In the genomic region with DNA sequence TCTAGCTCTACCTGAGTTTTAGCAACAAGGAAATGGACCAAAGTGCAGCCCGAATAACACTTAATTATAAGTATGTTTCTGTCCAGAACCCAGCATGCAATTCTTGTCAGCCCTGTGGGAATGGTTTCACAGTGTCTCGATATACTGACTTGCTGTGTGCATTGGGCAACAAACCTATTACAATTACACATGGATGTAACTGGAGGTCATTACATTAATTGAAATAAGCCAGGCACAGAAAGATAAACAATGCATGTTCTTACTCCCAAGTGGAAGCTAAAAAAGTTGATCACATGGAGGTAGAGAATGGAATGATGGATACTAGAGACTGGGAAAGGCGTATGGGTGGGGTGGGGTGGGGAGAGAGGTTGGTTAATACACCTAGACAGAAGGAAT, we compare ENCODE assay signal across 25 cellular contexts. TPM values are rescaled to one million over a fixed set of nuclear protein-coding genes. Genes with fewer than 3 reads are reported as not detected.
"Had no signal": no experiment of that assay in that cellular context is flagged by ENCODE, and none has a peak within 500 bp of the region (broad histone marks: within the 10 kb centered on the region; RNA-seq: fewer than 3 reads in every experiment).

No MANE protein-coding gene starts in this region.

- H3K9me3 ChIP-seq: gastroesophageal sphincter, lower lobe of right lung, prostate gland, right atrium auricular region, thoracic aorta, tibial nerve, upper lobe of right lung, vagina had no signal

- ATAC-seq: foreskin keratinocyte; gastroesophageal sphincter; left ventricle myocardium superior; lower lobe of right lung; naive thymus-derived CD8-positive, alpha-beta T cell; sciatic nerve; stimulated activated memory B cell treated with anti-CD40 and anti-IgM and Interleukin-4, amounts not matched to agents 10 μg/mL and 1 μg/mL and 100 μg/mL, for 72 hours; stimulated activated naive CD8-positive, alpha-beta T cell treated with anti-CD3 and anti-CD28 coated beads, Interleukin-15, Interleukin-2, amounts not matched to agents 100 U/mL and 50 U/mL, for 24 hours; upper lobe of right lung had no signal

- H3K27ac ChIP-seq: coronary artery, foreskin keratinocyte, gastroesophageal sphincter, lower lobe of right lung, prostate gland, right atrium auricular region, thoracic aorta, tibial nerve, upper lobe of right lung, vagina had no signal

- FAIRE-seq: keratinocyte had no signal

- H3K27me3 ChIP-seq: foreskin keratinocyte, vagina had no signal

- DNase-seq: dermis blood vessel endothelial cell; foreskin keratinocyte; glutamatergic neuron; hypothalamus; left ventricle myocardium superior; lower lobe of right lung; midbrain; naive thymus-derived CD8-positive, alpha-beta T cell; nephron progenitor cell; nucleus accumbens; stimulated activated CD4-positive, alpha-beta T cell treated with anti-CD3 and anti-CD28 coated beads, Interleukin-2, amount 100 ng/mL, for 24 hours; stimulated activated CD4-positive, alpha-beta T cell treated with anti-CD3 and anti-CD28 coated beads, Interleukin-4, amount 100 ng/mL, for 4 hours; stimulated activated naive CD8-positive, alpha-beta T cell treated with anti-CD3 and anti-CD28 coated beads, Interleukin-15, Interleukin-2, amounts not matched to agents 100 U/mL and 50 U/mL, for 24 hours; upper lobe of right lung had no signal

- H3K4me3 ChIP-seq: coronary artery, gastroesophageal sphincter, lower lobe of right lung, prostate gland, right atrium auricular region, thoracic aorta, tibial nerve, upper lobe of right lung, vagina had no signal

- H3K4me1 ChIP-seq: foreskin keratinocyte, prostate gland had no signal

- H3K36me3 ChIP-seq: gastroesophageal sphincter, lower lobe of right lung, prostate gland, right atrium auricular region, thoracic aorta, tibial nerve, upper lobe of right lung, vagina had no signal

RNA-seq across cellular contexts. Expression of a gene that starts 5.1 kb away (rescaled TPM):
- total RNA-seq: naive thymus-derived CD8-positive, alpha-beta T cell; osteocyte had no signal
- polyA plus RNA-seq: naive thymus-derived CD8-positive, alpha-beta T cell had no signal

RNA-seq across cellular contexts. Expression of a gene that starts 31.1 kb away (rescaled TPM):
- total RNA-seq: naive thymus-derived CD8-positive, alpha-beta T cell had no signal
